In genomic region chr1:3631330-3631729, GRCh38 we compare ENCODE assay signal across 28 cellular contexts. TPM values are rescaled to one million over a fixed set of nuclear protein-coding genes. Genes with fewer than 3 reads are reported as not detected.
A peak's percentile ranks its signal among the peaks of the same experiment; 100 is the strongest.
DNase-seq lines count a peak whose midpoint lies in the region; ATAC-seq and TF ChIP-seq lines count a peak whose summit lies in the region.
"Had no signal": no experiment of that assay in that cellular context is flagged by ENCODE, and none has a peak within 500 bp of the region (broad histone marks: within the 10 kb centered on the region; RNA-seq: fewer than 3 reads in every experiment).

No MANE protein-coding gene starts in this region.

- peaks cover 75% of the 10 kb centered on the region for H3K36me3 ChIP-seq in HUES6 (ENCODE audit: control insufficient read depth, insufficient read depth, low read length)
- peaks cover 64% of the 10 kb centered on the region for H3K36me3 ChIP-seq in iPS-20b (ENCODE audit: insufficient read depth, low read depth, low read length)
- H3K36me3 ChIP-seq in spleen = peaks cover 5 to 100% (median 90%) of the 10 kb centered on the region in 6 donors

- DNase-seq in WTC11 (ENCODE audit: low spot score) (peak; percentile 11), spleen (peak; percentile 73), T-helper 17 cell (no peak), germinal center (ENCODE audit: low spot score) (no peak), SIG-M5 treated with dmso at 0.1 percent for 504 hours (lab: John Stamatoyannopoulos, UW; ENCODE audit: unreplicated experiment) (no peak)
- DNase-seq: activated CD4-positive, alpha-beta memory T cell treated with anti-CD3 and anti-CD28 coated beads for 36 hours; activated CD4-positive, CD25-positive, alpha-beta regulatory T cell treated with anti-CD3 and anti-CD28 coated beads, Interleukin-2, amount 50 U/mL, for 72 hours; activated CD8-positive, alpha-beta memory T cell treated with anti-CD3 and anti-CD28 coated beads, Interleukin-2, amount 50 U/mL, for 4 hours; activated naive CD4-positive, alpha-beta T cell treated with anti-CD3 and anti-CD28 coated beads for 36 hours; body of pancreas; EL; naive B cell; NCI-H146; NCI-H2107; SK-N-SH; stimulated activated CD4-positive, alpha-beta T cell treated with anti-CD3 and anti-CD28 coated beads, Interleukin-4, amount 100 ng/mL, for 1 hour; tibial artery had no signal

- H3K9me3 Mint-ChIP-seq in WTC11 = no peaks in the 10 kb centered on the region
- H3K9me3 Mint-ChIP-seq: activated CD4-positive, alpha-beta memory T cell treated with anti-CD3 and anti-CD28 coated beads for 36 hours; activated naive CD4-positive, alpha-beta T cell treated with anti-CD3 and anti-CD28 coated beads for 36 hours; IgD-negative memory B cell; mesothelial cell of epicardium; naive B cell; T-helper 1 cell treated with Interleukin-12 subunit alpha and Interleukin-12 subunit beta and Interleukin-4 antibody, amounts not matched to agents 30 μg/mL and 1 μg/mL, for 36 hours had no signal

- CTCF ChIA-PET in WTC11 (lab: Charles Lee) = interaction anchor here (1.1 to 5.0 kb wide), 6 partner anchors 12 to 179 kb away, joined by 3 to 24 read pairs (median 6); no protein-coding TSS in a partner anchor

- H3K9ac ChIP-seq in HUES6 (ENCODE audit: low read length) = no peak overlapping the region
- H3K9ac ChIP-seq in iPS-20b (ENCODE audit: low read depth, low read length) = no peak overlapping the region
- H3K9ac ChIP-seq: SK-N-SH had no signal

- intact Hi-C loops in spleen (cut with DNase I; ENCODE audit: low total_unique reads) = no loop called here

- H3K9me3 ChIP-seq in HUES6 (ENCODE audit: control insufficient read depth, insufficient read depth, low read depth, low read length) (no peaks in the 10 kb centered on the region), iPS-20b (ENCODE audit: insufficient read depth, low read depth, low read length) (no peaks in the 10 kb centered on the region), spleen (no peaks in the 10 kb centered on the region), T-helper 17 cell (ENCODE audit: control insufficient read depth, low read length, poor library complexity, severe bottlenecking) (no peaks in the 10 kb centered on the region)
- H3K9me3 ChIP-seq: body of pancreas, SK-N-SH, tibial artery had no signal

- 0 out of 2 replicates have a peak overlapping the region, but pooled peaks have one; percentile 8 for H3K27ac ChIP-seq in HUES6 (ENCODE audit: low read depth, low read length)
- peak overlapping the region; percentile 24 for H3K27ac ChIP-seq in iPS-20b (ENCODE audit: low read length)
- no peak overlapping the region for H3K27ac ChIP-seq in spleen
- H3K27ac ChIP-seq: body of pancreas, tibial artery had no signal

- TF ChIP-seq CTCF in WTC11 (IDR thresholded peaks at IDR 0.05) (no peak), spleen (IDR thresholded peaks at IDR 0.05 in 8 of 11, conservative IDR thresholded peaks at IDR 0.05 in 3 of 11) (no peak)

- H3K4me3 ChIP-seq in HUES6 (ENCODE audit: low read depth, low read length) (no peak overlapping the region), iPS-20b (ENCODE audit: low read length) (no peak overlapping the region), spleen (no peak overlapping the region)
- H3K4me3 ChIP-seq: body of pancreas, tibial artery had no signal

- no peaks in the 10 kb centered on the region for H3K4me1 Mint-ChIP-seq in WTC11
- no peaks in the 10 kb centered on the region for H3K4me1 Mint-ChIP-seq in T-helper 17 cell
- H3K4me1 Mint-ChIP-seq: mesothelial cell of epicardium had no signal

- WGBS in spleen, 5 donors = 87 to 93% (median 92%) methylated on average over 17 to 19 of the region's 19 CpGs

- H3K36me3 Mint-ChIP-seq in WTC11 (peaks cover 25% of the 10 kb centered on the region), T-helper 17 cell (ENCODE audit: low read depth) (peaks cover 2% of the 10 kb centered on the region)

- ATAC-seq in WTC11 = no peak
- ATAC-seq in T-helper 17 cell = no peak
- ATAC-seq: body of pancreas, HCT116, sciatic nerve had no signal

- H3K27me3 ChIP-seq in HUES6 (ENCODE audit: control insufficient read depth, insufficient read depth, low read length) (no peaks in the 10 kb centered on the region), iPS-20b (ENCODE audit: insufficient read depth, low read length) (no peaks in the 10 kb centered on the region), spleen (replicated peaks in 1 of 7) (no peaks in the 10 kb centered on the region)
- H3K27me3 ChIP-seq: body of pancreas, tibial artery had no signal

- POLR2A ChIA-PET in WTC11 (lab: Charles Lee) = no interaction called here

- no peaks in the 10 kb centered on the region for H3K27me3 Mint-ChIP-seq in WTC11 (ENCODE audit: low read depth)
- H3K27me3 Mint-ChIP-seq in T-helper 17 cell = no peaks in the 10 kb centered on the region
- H3K27me3 Mint-ChIP-seq: activated CD4-positive, alpha-beta memory T cell treated with anti-CD3 and anti-CD28 coated beads for 36 hours; IgD-negative memory B cell; naive B cell had no signal

- no peak for TF ChIP-seq POLR2A in spleen (IDR thresholded peaks at IDR 0.05)

- H3K4me1 ChIP-seq in HUES6 (ENCODE audit: control insufficient read depth, insufficient read depth, low read length) = no peaks in the 10 kb centered on the region
- 0 out of 2 replicates have a peak, but pooled peaks cover 4% of the 10 kb centered on the region for H3K4me1 ChIP-seq in iPS-20b (ENCODE audit: insufficient read depth, low read length)
- peaks cover 0 to 11% (median 6%) of the 10 kb centered on the region in 6 donors for H3K4me1 ChIP-seq in spleen
- H3K4me1 ChIP-seq: body of pancreas, tibial artery had no signal

- H3K27ac Mint-ChIP-seq in WTC11 (no peak overlapping the region), T-helper 17 cell (no peak overlapping the region)
- H3K27ac Mint-ChIP-seq: activated CD4-positive, alpha-beta memory T cell treated with anti-CD3 and anti-CD28 coated beads for 36 hours; activated naive CD4-positive, alpha-beta T cell treated with anti-CD3 and anti-CD28 coated beads for 36 hours; IgD-negative memory B cell; T-helper 1 cell treated with Interleukin-12 subunit alpha and Interleukin-12 subunit beta and Interleukin-4 antibody, amounts not matched to agents 30 μg/mL and 1 μg/mL, for 36 hours had no signal

- no peak overlapping the region for H3K4me3 Mint-ChIP-seq in WTC11
- no peak overlapping the region for H3K4me3 Mint-ChIP-seq in T-helper 17 cell
- H3K4me3 Mint-ChIP-seq: activated CD4-positive, alpha-beta memory T cell treated with anti-CD3 and anti-CD28 coated beads for 36 hours; activated naive CD4-positive, alpha-beta T cell treated with anti-CD3 and anti-CD28 coated beads for 36 hours; IgD-negative memory B cell; mesothelial cell of epicardium; naive B cell; T-helper 1 cell treated with Interleukin-12 subunit alpha and Interleukin-12 subunit beta and Interleukin-4 antibody, amounts not matched to agents 30 μg/mL and 1 μg/mL, for 36 hours had no signal

TF ChIP-seq in WTC11, 78 proteins besides CTCF, POLR2A, EP300 and RAD21:
- TF ChIP-seq CREM (CRISPR knock-in tag; IDR thresholded peaks at IDR 0.05) (no peak), CBFB (CRISPR knock-in tag; IDR thresholded peaks at IDR 0.05; ENCODE audit: low read depth) (no peak), ZNF138 (CRISPR knock-in tag; conservative IDR thresholded peaks at IDR 0.05) (no peak), E2F4 (CRISPR knock-in tag; IDR thresholded peaks at IDR 0.05; ENCODE audit: borderline replicate concordance, low read depth) (no peak), EMX1 (CRISPR knock-in tag; IDR thresholded peaks at IDR 0.05) (no peak), ZNF671 (CRISPR knock-in tag; IDR thresholded peaks at IDR 0.05) (no peak), MXD4 (CRISPR knock-in tag; IDR thresholded peaks at IDR 0.05; ENCODE audit: borderline replicate concordance) (no peak), PREB (CRISPR knock-in tag; IDR thresholded peaks at IDR 0.05; ENCODE audit: borderline replicate concordance) (no peak), ATF1 (CRISPR knock-in tag; IDR thresholded peaks at IDR 0.05) (no peak), MAX (CRISPR knock-in tag; IDR thresholded peaks at IDR 0.05) (no peak), ZNF416 (CRISPR knock-in tag; IDR thresholded peaks at IDR 0.05) (no peak)

RNA-seq across cellular contexts. Expression of gene TPRG1L, which starts 6.5 kb away (rescaled TPM):
- 20.9 to 22.3 TPM (median 20.9 TPM) in 3 replicates for total RNA-seq in WTC11 (2021)
- 10 to 100 TPM; 23.7 to 45.9 (median 32.5) TPM for total RNA-seq in spleen
- polyA plus RNA-seq in spleen = 10 to 100 TPM; 19.9 to 35.7 (median 20.9) TPM
- 10 to 100 TPM; 30.3 to 34.9 TPM for total RNA-seq in T-helper 17 cell

RNA-seq across cellular contexts. Expression of gene WRAP73, which starts 18.6 kb away (rescaled TPM):
- total RNA-seq in WTC11 (2021) = 33.8 to 39.2 TPM (median 34.7 TPM) in 3 replicates
- 10 to 100 TPM; 21.0 to 28.0 (median 26.4) TPM for total RNA-seq in spleen
- 10 to 100 TPM; 20.1 to 28.3 (median 24.2) TPM for polyA plus RNA-seq in spleen
- total RNA-seq in T-helper 17 cell = 10 to 100 TPM; 24.8 to 25.9 TPM

RNA-seq across cellular contexts. Expression of gene MEGF6, which starts 20.0 kb away (rescaled TPM):
- 24.9 to 32.4 TPM (median 27.2 TPM) in 3 replicates for total RNA-seq in WTC11 (2021)
- total RNA-seq in spleen = 10 to 100 TPM in 6 of 7 donors, 1 to 10 TPM in 1; 8.7 to 39.5 (median 27.1) TPM
- polyA plus RNA-seq in spleen = 10 to 100 TPM in 2 of 3 donors, 1 to 10 TPM in 1; 8.8 to 16.5 (median 10.0) TPM
- total RNA-seq in T-helper 17 cell = 10 to 100 TPM; 63.1 to 63.8 TPM

RNA-seq across cellular contexts. Expression of gene TP73, which starts 21.0 kb away (rescaled TPM):
- total RNA-seq in WTC11 (2021) (5.7 to 6.4 TPM (median 5.8 TPM) in 3 replicates), spleen (1 to 10 TPM in 5 of 7 donors, under 1 TPM in 2; 0.63 to 4.3 (median 1.6) TPM), T-helper 17 cell (under 1 TPM in 1 of 2 donors, not detected in 1; 0.31 TPM)
- polyA plus RNA-seq in spleen = under 1 TPM; 0.11 to 0.48 (median 0.21) TPM
- total RNA-seq: dermis microvascular lymphatic vessel endothelial cell, posterior vena cava, sciatic nerve had no signal
- polyA plus RNA-seq: AG04450, BJ had no signal

Comparison
In these comparisons a context has a peak if more than half of its experiments do, and no peak if none do; other contexts are left out.
1. H3K27ac ChIP-seq: peak in HUES6 (single experiment) and iPS-20b (single experiment); none in spleen (0 of 8).
2. DNase-seq: peak in WTC11 (single experiment) and spleen (single experiment); none in T-helper 17 cell (0 of 3), germinal center (single experiment) and SIG-M5 treated with dmso at 0.1 percent for 504 hours (single experiment).